17 cellular contexts compared by ENCODE assay signal in the genomic region with DNA sequence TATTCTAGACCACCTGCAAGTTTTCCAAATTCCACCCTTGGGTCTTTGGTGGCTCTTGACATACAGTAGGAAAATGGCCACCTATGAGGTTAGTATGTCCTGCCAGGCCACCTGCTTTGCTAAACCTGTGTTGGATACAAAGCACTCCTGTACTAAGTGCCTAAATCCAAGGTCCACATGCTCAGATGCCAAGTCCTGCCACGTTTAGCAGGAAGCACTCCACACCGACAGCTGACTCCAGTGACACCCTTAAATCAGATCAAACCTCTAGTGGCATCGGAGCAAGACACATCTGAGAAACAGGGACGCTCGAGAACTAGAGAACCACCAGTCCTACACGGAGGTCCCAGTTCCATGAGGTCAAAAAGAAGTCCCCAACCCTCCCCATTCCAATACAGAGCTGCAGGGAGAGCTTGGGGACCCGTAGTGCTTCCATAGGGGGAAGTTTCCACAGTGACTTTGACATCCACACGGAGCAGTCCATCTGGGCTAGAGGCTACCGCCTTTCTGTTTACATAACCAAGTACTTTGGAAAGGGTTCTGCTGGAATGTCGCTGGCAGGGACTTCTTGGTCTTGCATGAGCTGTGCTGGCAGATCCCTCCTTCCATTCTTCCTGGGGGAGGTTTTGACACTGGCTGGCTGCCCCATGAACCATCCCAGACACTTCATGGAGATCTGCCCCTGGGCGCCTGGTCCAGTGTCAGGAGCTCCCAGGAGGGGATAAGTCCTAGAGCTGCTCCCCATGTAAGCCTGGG.
A peak's percentile ranks its signal among the peaks of the same experiment; 100 is the strongest.
DNase-seq lines count a peak whose midpoint lies in the region; ATAC-seq and TF ChIP-seq lines count a peak whose summit lies in the region.
"Had no signal": no experiment of that assay in that cellular context is flagged by ENCODE, and none has a peak within 500 bp of the region (broad histone marks: within the 10 kb centered on the region; RNA-seq: fewer than 3 reads in every experiment).

No MANE protein-coding gene starts in this region.

- no peaks in the 10 kb centered on the region for H3K36me3 Mint-ChIP-seq in activated CD8-positive, alpha-beta T cell treated with anti-CD3 and anti-CD28 coated beads for 36 hours (ENCODE audit: low read depth)
- H3K36me3 Mint-ChIP-seq: immature natural killer cell had no signal

- peaks cover 26% of the 10 kb centered on the region for H3K4me1 ChIP-seq in osteoblast (ENCODE audit: insufficient read depth, low read length)
- H3K4me1 ChIP-seq: A549 had no signal

- peaks cover 70% of the 10 kb centered on the region for H3K79me2 ChIP-seq in osteoblast (ENCODE audit: insufficient read depth, low read length)

- H3K4me2 ChIP-seq in osteoblast (ENCODE audit: insufficient read depth, low read length), result peak overlapping the region; percentile 52
- H3K4me2 ChIP-seq: A549, KMS-11 had no signal

- H3K27ac ChIP-seq in AG04450 (ENCODE audit: low read depth, low read length) (peak overlapping the region; percentile 31), osteoblast (ENCODE audit: low read depth, low read length) (peak overlapping the region; percentile 1)
- H3K27ac ChIP-seq: A549, KMS-11, neutrophil had no signal

- H3K9me3 ChIP-seq in AG04450 (ENCODE audit: control insufficient read depth, insufficient read depth, low read length), result no peaks in the 10 kb centered on the region
- no peaks in the 10 kb centered on the region for H3K9me3 ChIP-seq in osteoblast (ENCODE audit: low read depth, low read length)
- H3K9me3 ChIP-seq: A549, neutrophil had no signal

- peaks cover 2% of the 10 kb centered on the region for H3K4me1 Mint-ChIP-seq in activated CD8-positive, alpha-beta T cell treated with anti-CD3 and anti-CD28 coated beads for 36 hours (ENCODE audit: low read depth)
- H3K4me1 Mint-ChIP-seq: immature natural killer cell had no signal

- H3K9me3 Mint-ChIP-seq in activated CD8-positive, alpha-beta T cell treated with anti-CD3 and anti-CD28 coated beads for 36 hours, result no peaks in the 10 kb centered on the region
- H3K9me3 Mint-ChIP-seq: immature natural killer cell had no signal

- CTCF ChIA-PET in AG04450 (lab: Charles Lee), result no interaction called here
- CTCF ChIA-PET in activated CD8-positive, alpha-beta T cell treated with anti-CD3 and anti-CD28 coated beads for 36 hours (lab: Charles Lee), result no interaction called here

- peak overlapping the region; percentile 1 for H2AFZ ChIP-seq in osteoblast (ENCODE audit: low read length)

- H4K20me1 ChIP-seq in osteoblast (ENCODE audit: insufficient read depth, low read length), result peaks cover under 1% of the 10 kb centered on the region

- intact Hi-C loops in left cardiac atrium (cut with DNase I), result no loop called here
- intact Hi-C loops in activated CD8-positive, alpha-beta T cell treated with anti-CD3 and anti-CD28 coated beads for 36 hours (cut with micrococcal nuclease), result no loop called here

- H3K27me3 ChIP-seq in AG04450 (ENCODE audit: control insufficient read depth, insufficient read depth, low read length), result no peaks in the 10 kb centered on the region
- no peaks in the 10 kb centered on the region for H3K27me3 ChIP-seq in osteoblast (ENCODE audit: insufficient read depth, low read length)

- POLR2A ChIA-PET in AG04450 (lab: Yijun Ruan, JAX), result interaction anchor here (1.2 kb wide), 1 partner anchor 13 kb away, joined by 4 read pairs; no protein-coding TSS in a partner anchor
- POLR2A ChIA-PET in activated CD8-positive, alpha-beta T cell treated with anti-CD3 and anti-CD28 coated beads for 36 hours (lab: Charles Lee), result interaction anchor here (1.0 kb wide), 1 partner anchor 11 kb away, joined by 3 read pairs; no protein-coding TSS in a partner anchor

- TF ChIP-seq CTCF in AG04450 (IDR thresholded peaks at IDR 0.05; ENCODE audit: low read depth, low read length), result no peak
- no peak for TF ChIP-seq CTCF in osteoblast (IDR thresholded peaks at IDR 0.05; ENCODE audit: extremely low read depth, low read depth, low read length)
- no peak for TF ChIP-seq CTCF in activated CD8-positive, alpha-beta T cell treated with anti-CD3 and anti-CD28 coated beads for 36 hours (IDR thresholded peaks at IDR 0.05)

- H3K27ac Mint-ChIP-seq in activated CD8-positive, alpha-beta T cell treated with anti-CD3 and anti-CD28 coated beads for 36 hours, result no peak overlapping the region
- H3K27ac Mint-ChIP-seq: immature natural killer cell had no signal

- H3K4me3 Mint-ChIP-seq in activated CD8-positive, alpha-beta T cell treated with anti-CD3 and anti-CD28 coated beads for 36 hours, result no peak overlapping the region
- H3K4me3 Mint-ChIP-seq: immature natural killer cell had no signal

- peak; percentile 61 to 79 for ATAC-seq in left cardiac atrium
- no peak for ATAC-seq in activated CD8-positive, alpha-beta T cell treated with anti-CD3 and anti-CD28 coated beads for 36 hours
- no peak for ATAC-seq in HG02678 (IDR thresholded peaks at IDR 0.05; ENCODE audit: unreplicated experiment)
- ATAC-seq: A549, Panc1 had no signal

- H3K27me3 Mint-ChIP-seq in activated CD8-positive, alpha-beta T cell treated with anti-CD3 and anti-CD28 coated beads for 36 hours, result peaks cover 2% of the 10 kb centered on the region

- H3K4me3 ChIP-seq in AG04450 (ENCODE audit: low read depth, low read length), result no peak overlapping the region
- H3K4me3 ChIP-seq in osteoblast (ENCODE audit: insufficient read depth, low read length), result no peak overlapping the region
- H3K4me3 ChIP-seq: A549 had no signal

- no peak for DNase-seq in AG04450 (ENCODE audit: low read depth, low spot score)
- peak; percentile 47 for DNase-seq in astrocyte of the hippocampus (ENCODE audit: low read depth, low spot score)
- peak; percentile 77 for DNase-seq in left cardiac atrium
- DNase-seq in osteoblast (ENCODE audit: insufficient read length, low spot score, missing footprints), result peak; percentile 90
- no peak for DNase-seq in DMS 273 (lab: John Stamatoyannopoulos, UW; ENCODE audit: unreplicated experiment)
- no peak for DNase-seq in activated CD8-positive, alpha-beta T cell treated with anti-CD3 and anti-CD28 coated beads for 36 hours
- no peak for DNase-seq in NOMO-1 treated with DMSO at 0.1 percent for 48 hours (lab: John Stamatoyannopoulos, UW; ENCODE audit: unreplicated experiment)
- DNase-seq: DMS53; immature natural killer cell; NCI-H2171 treated with DMSO at 0.1 percent for 48 hours; stimulated activated CD4-positive, alpha-beta T cell treated with anti-CD3 and anti-CD28 coated beads, Interleukin-2, amount 100 ng/mL, for 48 hours; stimulated activated naive CD4-positive, alpha-beta T cell treated with Interleukin-2 at 50 U/mL for 16 hours had no signal

- no peaks in the 10 kb centered on the region for H3K36me3 ChIP-seq in osteoblast (ENCODE audit: insufficient read depth, low read length)
- H3K36me3 ChIP-seq: neutrophil had no signal

Comparison
In these comparisons a context has a peak if more than half of its experiments do, and no peak if none do; other contexts are left out.
1. DNase-seq: peak in astrocyte of the hippocampus (single experiment), left cardiac atrium (single experiment) and osteoblast (single experiment); none in AG04450 (single experiment), DMS 273 (single experiment), activated CD8-positive, alpha-beta T cell treated with anti-CD3 and anti-CD28 coated beads for 36 hours (single experiment) and NOMO-1 treated with DMSO at 0.1 percent for 48 hours (single experiment).
2. ATAC-seq: peak in left cardiac atrium (2 of 2); none in activated CD8-positive, alpha-beta T cell treated with anti-CD3 and anti-CD28 coated beads for 36 hours (single experiment) and HG02678 (single experiment).